Comparison of ENCODE assay signal across 17 cellular contexts in genomic region chr18:79884296-79884962, GRCh38.
DNase-seq lines count a peak whose midpoint lies in the region; ATAC-seq and TF ChIP-seq lines count a peak whose summit lies in the region.
"Had no signal": no experiment of that assay in that cellular context is flagged by ENCODE, and none has a peak within 500 bp of the region (broad histone marks: within the 10 kb centered on the region; RNA-seq: fewer than 3 reads in every experiment).

No MANE protein-coding gene starts in this region.

- peaks cover 1% of the 10 kb centered on the region for H3K36me3 Mint-ChIP-seq in activated CD8-positive, alpha-beta memory T cell treated with anti-CD3 and anti-CD28 coated beads, Interleukin-2, amount 10 ng/mL, durations not matched to agents 7 days and 5 days
- H3K36me3 Mint-ChIP-seq: CD8-positive, alpha-beta memory T cell had no signal

- H3K27ac Mint-ChIP-seq in activated CD8-positive, alpha-beta memory T cell treated with anti-CD3 and anti-CD28 coated beads, Interleukin-2, amount 10 ng/mL, durations not matched to agents 7 days and 5 days = no peak overlapping the region
- H3K27ac Mint-ChIP-seq: CD8-positive, alpha-beta memory T cell had no signal

- peak overlapping the region in 5 of 11 experiments; percentile 6 to 42 (median 33); a peak in 4 of 22 replicates for H3K9ac ChIP-seq in BLaER1 treated with 17β-estradiol and CSF1 and Interleukin-3, amounts not matched to agents 10 nM and 100 nM

- no peak for ATAC-seq in activated CD8-positive, alpha-beta memory T cell treated with anti-CD3 and anti-CD28 coated beads, Interleukin-2, amount 10 ng/mL, durations not matched to agents 7 days and 5 days
- ATAC-seq in lower lobe of right lung (no peak), GM19455 (IDR thresholded peaks at IDR 0.05; ENCODE audit: unreplicated experiment) (no peak)
- ATAC-seq: K562 had no signal

- peaks cover 0 to 5% (median 0%) of the 10 kb centered on the region in 11 experiments; a peak in 3 of 22 replicates for H4K20me1 ChIP-seq in BLaER1 treated with 17β-estradiol and CSF1 and Interleukin-3, amounts not matched to agents 10 nM and 100 nM

- 70% methylated on average over 29 of the region's 29 CpGs for WGBS in suprapubic skin

- TF ChIP-seq EP300 in suprapubic skin (IDR thresholded peaks at IDR 0.05) = no peak

- no peaks in the 10 kb centered on the region for H3K36me3 ChIP-seq in BLaER1 treated with 17β-estradiol and CSF1 and Interleukin-3, amounts not matched to agents 10 nM and 100 nM
- H3K36me3 ChIP-seq in lower lobe of right lung = no peaks in the 10 kb centered on the region
- H3K36me3 ChIP-seq in suprapubic skin = no peaks in the 10 kb centered on the region
- H3K36me3 ChIP-seq in effector memory CD4-positive, alpha-beta T cell (ENCODE audit: control insufficient read depth, insufficient read depth, low read length) = no peaks in the 10 kb centered on the region
- H3K36me3 ChIP-seq: Peyer's patch had no signal

- no peak for TF ChIP-seq CTCF in lower lobe of right lung (IDR thresholded peaks at IDR 0.05)
- TF ChIP-seq CTCF in suprapubic skin (IDR thresholded peaks at IDR 0.05) = no peak

- peak; percentile 43 for DNase-seq in activated CD8-positive, alpha-beta memory T cell treated with anti-CD3 and anti-CD28 coated beads, Interleukin-2, amount 50 U/mL, for 48 hours
- no peak for DNase-seq in activated CD8-positive, alpha-beta memory T cell treated with anti-CD3 and anti-CD28 coated beads, Interleukin-2, amount 10 ng/mL, durations not matched to agents 7 days and 5 days
- peak; percentile 36 for DNase-seq in lower lobe of right lung
- DNase-seq in suprapubic skin (ENCODE audit: low spot score in 2 of 2) = peak; percentile 37 to 76
- no peak for DNase-seq in effector memory CD4-positive, alpha-beta T cell
- DNase-seq: C1 segment of cervical spinal cord; DMS53; EL; NCI-H1092 treated with DMSO at 0.1 percent for 48 hours; NCI-H2081 treated with DMSO at 0.1 percent for 48 hours; NCI-H748 treated with DMSO at 0.1 percent for 48 hours; NK-92 treated with Interleukin-12 subunit alpha and Interleukin-12 subunit beta, amount 100 ng/mL, for 24 hours had no signal

- peaks cover 1% of the 10 kb centered on the region for H3K9me3 Mint-ChIP-seq in activated CD8-positive, alpha-beta memory T cell treated with anti-CD3 and anti-CD28 coated beads, Interleukin-2, amount 10 ng/mL, durations not matched to agents 7 days and 5 days (ENCODE audit: low read depth)

- peak overlapping the region in 1 of 10 experiments; percentile 13; a peak in 1 of 20 replicates for H3K4me3 ChIP-seq in BLaER1 treated with 17β-estradiol and CSF1 and Interleukin-3, amounts not matched to agents 10 nM and 100 nM
- no peak overlapping the region for H3K4me3 ChIP-seq in lower lobe of right lung
- no peak overlapping the region for H3K4me3 ChIP-seq in suprapubic skin
- no peak overlapping the region for H3K4me3 ChIP-seq in effector memory CD4-positive, alpha-beta T cell (ENCODE audit: insufficient read depth, low read depth, low read length, poor library complexity, severe bottlenecking)
- H3K4me3 ChIP-seq: K562, Peyer's patch had no signal

- no peaks in the 10 kb centered on the region for H3K27me3 Mint-ChIP-seq in activated CD8-positive, alpha-beta memory T cell treated with anti-CD3 and anti-CD28 coated beads, Interleukin-2, amount 10 ng/mL, durations not matched to agents 7 days and 5 days

- TF ChIP-seq POLR2A in suprapubic skin (IDR thresholded peaks at IDR 0.05) = no peak

- no peak overlapping the region for H3K4me3 Mint-ChIP-seq in activated CD8-positive, alpha-beta memory T cell treated with anti-CD3 and anti-CD28 coated beads, Interleukin-2, amount 10 ng/mL, durations not matched to agents 7 days and 5 days
- H3K4me3 Mint-ChIP-seq: CD8-positive, alpha-beta memory T cell had no signal

- H3K9me3 ChIP-seq in BLaER1 treated with 17β-estradiol and CSF1 and Interleukin-3, amounts not matched to agents 10 nM and 100 nM (replicated peaks in 1 of 11) = peaks cover 8 to 28% (median 23%) of the 10 kb centered on the region in 11 experiments
- H3K9me3 ChIP-seq in lower lobe of right lung (peaks cover 11% of the 10 kb centered on the region), suprapubic skin (peaks cover under 1% of the 10 kb centered on the region)
- no peaks in the 10 kb centered on the region for H3K9me3 ChIP-seq in effector memory CD4-positive, alpha-beta T cell (ENCODE audit: control insufficient read depth, low read length)

- H3K27me3 ChIP-seq in BLaER1 treated with 17β-estradiol and CSF1 and Interleukin-3, amounts not matched to agents 10 nM and 100 nM = peaks cover 0 to 15% (median 0%) of the 10 kb centered on the region in 11 experiments; a peak in 7 of 22 replicates
- H3K27me3 ChIP-seq in lower lobe of right lung (ENCODE audit: low read depth) (peaks cover 6% of the 10 kb centered on the region), suprapubic skin (no peaks in the 10 kb centered on the region)
- H3K27me3 ChIP-seq in effector memory CD4-positive, alpha-beta T cell (replicated peaks; ENCODE audit: control insufficient read depth, insufficient read depth, low read length, poor library complexity, severe bottlenecking) = no peaks in the 10 kb centered on the region
- H3K27me3 ChIP-seq: Peyer's patch had no signal

- CTCF ChIA-PET in activated CD8-positive, alpha-beta memory T cell treated with anti-CD3 and anti-CD28 coated beads, Interleukin-2, amount 10 ng/mL, durations not matched to agents 7 days and 5 days (lab: Charles Lee) = no interaction called here

- no peaks in the 10 kb centered on the region for H3K4me1 Mint-ChIP-seq in activated CD8-positive, alpha-beta memory T cell treated with anti-CD3 and anti-CD28 coated beads, Interleukin-2, amount 10 ng/mL, durations not matched to agents 7 days and 5 days
- H3K4me1 Mint-ChIP-seq: CD8-positive, alpha-beta memory T cell had no signal

- H3K4me1 ChIP-seq in BLaER1 treated with 17β-estradiol and CSF1 and Interleukin-3, amounts not matched to agents 10 nM and 100 nM = peaks cover 13 to 20% (median 15%) of the 10 kb centered on the region in 10 experiments; a peak in 19 of 20 replicates
- H3K4me1 ChIP-seq in lower lobe of right lung (no peaks in the 10 kb centered on the region), suprapubic skin (no peaks in the 10 kb centered on the region)
- H3K4me1 ChIP-seq in effector memory CD4-positive, alpha-beta T cell (ENCODE audit: control insufficient read depth, insufficient read depth, low read length, poor library complexity, severe bottlenecking) = no peaks in the 10 kb centered on the region
- H3K4me1 ChIP-seq: Peyer's patch had no signal

- H3K27ac ChIP-seq in BLaER1 treated with 17β-estradiol and CSF1 and Interleukin-3, amounts not matched to agents 10 nM and 100 nM = 0 out of 22 replicates have a peak overlapping the region, but pooled peaks of 1 of the 11 experiments have one; percentile 1
- H3K27ac ChIP-seq in lower lobe of right lung = no peak overlapping the region
- H3K27ac ChIP-seq in suprapubic skin = no peak overlapping the region
- no peak overlapping the region for H3K27ac ChIP-seq in effector memory CD4-positive, alpha-beta T cell (ENCODE audit: insufficient read depth, low read length, poor library complexity, severe bottlenecking)
- H3K27ac ChIP-seq: Peyer's patch had no signal

- peak overlapping the region; percentile 68 to 83 (median 72) for H3K4me2 ChIP-seq in BLaER1 treated with 17β-estradiol and CSF1 and Interleukin-3, amounts not matched to agents 10 nM and 100 nM

- intact Hi-C loops in lower lobe of right lung (cut with DNase I) = no loop called here

Comparison
In these comparisons a context has a peak if more than half of its experiments do, and no peak if none do; other contexts are left out.
1. DNase-seq: peak in activated CD8-positive, alpha-beta memory T cell treated with anti-CD3 and anti-CD28 coated beads, Interleukin-2, amount 50 U/mL, for 48 hours (single experiment), lower lobe of right lung (single experiment) and suprapubic skin (2 of 2); none in activated CD8-positive, alpha-beta memory T cell treated with anti-CD3 and anti-CD28 coated beads, Interleukin-2, amount 10 ng/mL, durations not matched to agents 7 days and 5 days (single experiment) and effector memory CD4-positive, alpha-beta T cell (0 of 3).